In the genomic region with DNA sequence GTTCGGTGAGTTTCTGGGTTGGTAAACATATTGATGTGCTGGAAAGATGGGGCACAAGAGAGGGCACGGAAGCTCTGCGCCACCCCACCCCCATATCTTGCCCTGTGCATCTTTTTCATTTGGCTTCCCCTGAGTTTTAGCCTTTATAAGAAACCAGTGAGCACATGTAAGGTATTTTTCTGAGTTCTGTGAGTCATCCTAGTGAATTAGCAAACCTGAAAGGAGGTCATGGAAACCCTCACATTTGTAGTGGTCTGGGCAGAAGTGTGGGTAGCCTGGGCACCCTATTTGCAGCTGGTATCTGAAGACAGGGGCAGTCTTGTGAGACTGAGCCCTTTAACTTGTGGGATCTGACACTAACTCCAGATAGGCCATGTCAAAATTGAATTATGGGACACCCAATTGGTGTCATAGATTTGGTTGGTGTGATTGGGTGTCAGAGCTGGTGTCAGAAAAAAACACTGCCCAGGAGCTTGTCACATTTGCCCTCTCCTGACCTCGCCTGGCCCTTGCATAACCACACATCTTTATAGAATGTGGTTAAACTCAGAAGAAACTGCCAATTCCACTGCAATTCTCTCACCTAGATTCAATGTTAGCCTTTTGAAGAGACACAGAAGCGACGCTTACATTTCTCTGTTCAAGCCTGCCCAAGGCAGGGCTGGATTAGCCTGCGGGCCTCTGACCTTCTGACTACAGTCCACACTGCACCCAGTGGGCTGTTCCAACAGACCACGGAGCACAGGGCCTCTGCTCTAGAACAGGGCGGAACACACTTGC, we compare ENCODE assay signal across 9 cellular contexts.
DNase-seq lines count a peak whose midpoint lies in the region; ATAC-seq lines count a peak whose summit lies in the region.
"Had no signal": no experiment of that assay in that cellular context is flagged by ENCODE, and none has a peak within 500 bp of the region (broad histone marks: within the 10 kb centered on the region; RNA-seq: fewer than 3 reads in every experiment).

No MANE protein-coding gene starts in this region.

- peaks cover 5% of the 10 kb centered on the region for H3K36me3 Mint-ChIP-seq in effector memory CD8-positive, alpha-beta T cell (ENCODE audit: insufficient read depth)

- H3K4me3 Mint-ChIP-seq in effector memory CD8-positive, alpha-beta T cell: peak overlapping the region; percentile 59

- no peaks in the 10 kb centered on the region for H3K9me3 Mint-ChIP-seq in effector memory CD8-positive, alpha-beta T cell

- H3K4me1 Mint-ChIP-seq in effector memory CD8-positive, alpha-beta T cell (ENCODE audit: low read depth in 2 of 2): peaks cover 30 to 32% of the 10 kb centered on the region in 2 donors

- peak; percentile 33 for DNase-seq in activated CD4-positive, alpha-beta T cell treated with anti-CD3 and anti-CD28 coated beads for 1 hour
- DNase-seq in effector memory CD8-positive, alpha-beta T cell: peak; percentile 27 to 51 (median 42)
- peak; percentile 36 for DNase-seq in stimulated activated CD8-positive, alpha-beta memory T cell treated with anti-CD3 and anti-CD28 coated beads, Interleukin-4, amount 100 ng/mL, for 24 hours (ENCODE audit: low read depth)
- no peak for DNase-seq in nucleus accumbens (lab: John Stamatoyannopoulos, UW)
- no peak for DNase-seq in NCI-H1417 treated with DMSO at 0.1 percent for 48 hours (lab: John Stamatoyannopoulos, UW)
- DNase-seq in DMS153 (lab: John Stamatoyannopoulos, UW): no peak
- DNase-seq: NCI-H2107 had no signal

- peak; percentile 67 for ATAC-seq in HG02759 (IDR thresholded peaks at IDR 0.05; ENCODE audit: unreplicated experiment)
- ATAC-seq in effector memory CD8-positive, alpha-beta T cell (replicated peaks): peak; percentile 78
- no peak for ATAC-seq in GM18519 (IDR thresholded peaks at IDR 0.05; ENCODE audit: low FRiP score, unreplicated experiment)

- peak overlapping the region; percentile 88 to 91 for H3K27ac Mint-ChIP-seq in effector memory CD8-positive, alpha-beta T cell

- no peaks in the 10 kb centered on the region for H3K27me3 Mint-ChIP-seq in effector memory CD8-positive, alpha-beta T cell

Comparison
In these comparisons a context has a peak if more than half of its experiments do, and no peak if none do; other contexts are left out.
1. DNase-seq: peak in activated CD4-positive, alpha-beta T cell treated with anti-CD3 and anti-CD28 coated beads for 1 hour (single experiment), effector memory CD8-positive, alpha-beta T cell (3 of 3) and stimulated activated CD8-positive, alpha-beta memory T cell treated with anti-CD3 and anti-CD28 coated beads, Interleukin-4, amount 100 ng/mL, for 24 hours (single experiment); none in nucleus accumbens (0 of 56), NCI-H1417 treated with DMSO at 0.1 percent for 48 hours (single experiment) and DMS153 (single experiment).